8 cellular contexts compared by ENCODE assay signal in genomic region chr4:38062088-38062893, GRCh38.
DNase-seq lines count a peak whose midpoint lies in the region; ATAC-seq and TF ChIP-seq lines count a peak whose summit lies in the region.

No MANE protein-coding gene starts in this region.

- peaks cover 9% of the 10 kb centered on the region for H3K36me3 Mint-ChIP-seq in activated naive CD8-positive, alpha-beta T cell treated with anti-CD3 and anti-CD28 coated beads, Interleukin-2, amount 10 ng/mL, durations not matched to agents 7 days and 5 days

- no peak for TF ChIP-seq POLR2A in heart left ventricle (IDR thresholded peaks at IDR 0.05)

- intact Hi-C loops in heart left ventricle (cut with DNase I): loop anchor here (1.0 to 10.0 kb wide), 18 partner anchors 55 to 803 kb away; partner anchors contain the start of genes TLR10 (in 2 of the 10) and FAM114A1 (in 1 of the 10)

- peak overlapping the region in 11 of 12 donors; percentile 59 to 83 (median 73) for H3K27ac ChIP-seq in heart left ventricle

- H3K27me3 Mint-ChIP-seq in activated naive CD8-positive, alpha-beta T cell treated with anti-CD3 and anti-CD28 coated beads, Interleukin-2, amount 10 ng/mL, durations not matched to agents 7 days and 5 days: no peaks in the 10 kb centered on the region

- H3K27me3 ChIP-seq in heart left ventricle: no peaks in the 10 kb centered on the region

- no peaks in the 10 kb centered on the region for H3K9me3 ChIP-seq in heart left ventricle

- H3K9me3 Mint-ChIP-seq in activated naive CD8-positive, alpha-beta T cell treated with anti-CD3 and anti-CD28 coated beads, Interleukin-2, amount 10 ng/mL, durations not matched to agents 7 days and 5 days: no peaks in the 10 kb centered on the region

- 17 to 30% (median 27%) methylated on average over 13 of the region's 13 CpGs for WGBS in heart left ventricle, 4 donors

- H3K4me3 ChIP-seq in heart left ventricle: peak overlapping the region in 9 of 12 donors; percentile 31 to 55 (median 39)

- DNase-seq in NCI-H82 (lab: John Stamatoyannopoulos, UW) (peak; percentile 70), NCI-H82 treated with DMSO at 0.1 percent for 48 hours (lab: John Stamatoyannopoulos, UW; ENCODE audit: unreplicated experiment) (no peak), SW 1271 (lab: John Stamatoyannopoulos, UW) (peak; percentile 36 to 43), heart left ventricle (peak; percentile 67 to 85 (median 78)), pulmonary artery endothelial cell (ENCODE audit: low read depth, low spot score) (peak; percentile 36), ureter (ENCODE audit: low spot score) (peak; percentile 76)
- peak; percentile 56 for DNase-seq in activated naive CD8-positive, alpha-beta T cell treated with anti-CD3 and anti-CD28 coated beads, Interleukin-2, amount 10 ng/mL, durations not matched to agents 7 days and 5 days

- H3K27ac Mint-ChIP-seq in activated naive CD8-positive, alpha-beta T cell treated with anti-CD3 and anti-CD28 coated beads, Interleukin-2, amount 10 ng/mL, durations not matched to agents 7 days and 5 days: no peak overlapping the region

- peaks cover 11% of the 10 kb centered on the region for H3K4me1 Mint-ChIP-seq in activated naive CD8-positive, alpha-beta T cell treated with anti-CD3 and anti-CD28 coated beads, Interleukin-2, amount 10 ng/mL, durations not matched to agents 7 days and 5 days

- TF ChIP-seq CTCF in LNCAP (IDR thresholded peaks at IDR 0.05) (peak; percentile 84), heart left ventricle (IDR thresholded peaks at IDR 0.05) (peak; percentile 81 to 95 (median 88))

- POLR2A ChIA-PET in activated naive CD8-positive, alpha-beta T cell treated with anti-CD3 and anti-CD28 coated beads, Interleukin-2, amount 10 ng/mL, durations not matched to agents 7 days and 5 days (lab: Charles Lee): interaction anchor here (0.7 kb wide), 1 partner anchor 605 kb away, joined by 3 read pairs; no protein-coding TSS in a partner anchor

- ATAC-seq in activated naive CD8-positive, alpha-beta T cell treated with anti-CD3 and anti-CD28 coated beads, Interleukin-2, amount 10 ng/mL, durations not matched to agents 7 days and 5 days (ENCODE audit: low read depth): peak; percentile 58
- peak; percentile 46 to 80 (median 66) for ATAC-seq in heart left ventricle

- peaks cover 0 to 33% (median 17%) of the 10 kb centered on the region in 12 donors for H3K4me1 ChIP-seq in heart left ventricle

- peak overlapping the region; percentile 74 for H3K4me3 Mint-ChIP-seq in activated naive CD8-positive, alpha-beta T cell treated with anti-CD3 and anti-CD28 coated beads, Interleukin-2, amount 10 ng/mL, durations not matched to agents 7 days and 5 days

- H3K36me3 ChIP-seq in heart left ventricle: peaks cover 0 to 55% (median 30%) of the 10 kb centered on the region in 9 donors
